ENCODE assay signal across 25 cellular contexts in the genomic region with DNA sequence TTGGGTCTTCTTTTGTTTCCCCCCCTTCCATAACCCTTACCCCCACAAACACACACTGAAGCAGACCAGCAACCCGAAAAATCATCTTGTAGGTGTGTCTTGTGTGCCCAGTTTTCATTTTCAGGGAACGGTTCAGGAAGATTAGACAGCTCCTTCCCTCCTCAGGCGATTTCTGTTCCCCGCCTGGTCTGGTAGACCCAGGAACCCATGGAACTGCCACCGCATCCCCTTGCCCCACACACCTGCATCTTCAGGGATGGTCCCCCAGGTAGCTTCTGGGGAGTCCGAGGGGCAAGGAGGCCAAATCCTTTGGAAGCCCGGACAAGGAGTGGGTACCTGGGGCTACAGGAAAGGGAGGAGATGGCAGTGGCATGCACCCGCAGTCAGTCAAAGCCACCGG. TPM values are rescaled to one million over a fixed set of nuclear protein-coding genes. Genes with fewer than 3 reads are reported as not detected.
A peak's percentile ranks its signal among the peaks of the same experiment; 100 is the strongest.
DNase-seq lines count a peak whose midpoint lies in the region; ATAC-seq and TF ChIP-seq lines count a peak whose summit lies in the region.
"Had no signal": no experiment of that assay in that cellular context is flagged by ENCODE, and none has a peak within 500 bp of the region (broad histone marks: within the 10 kb centered on the region; RNA-seq: fewer than 3 reads in every experiment).

No MANE protein-coding gene starts in this region.

- H3K36me3 Mint-ChIP-seq in natural killer cell treated with Interleukin-12 subunit alpha and Interleukin-12 subunit beta and Interleukin-15 and Interleukin-18, amount 100 ng/mL, for 72 hours, result peaks cover 4% of the 10 kb centered on the region
- H3K36me3 Mint-ChIP-seq in natural killer cell (no peaks in the 10 kb centered on the region), endodermal cell (ENCODE audit: low read depth) (no peaks in the 10 kb centered on the region)
- H3K36me3 Mint-ChIP-seq: CD4-positive, alpha-beta memory T cell had no signal

- no peak overlapping the region for H3K9ac ChIP-seq in endodermal cell (ENCODE audit: extremely low read depth, low read length, poor library complexity, severe bottlenecking)
- H3K9ac ChIP-seq: BLaER1, SK-N-SH had no signal

- peaks cover 49 to 60% of the 10 kb centered on the region in 2 donors for H3K27me3 Mint-ChIP-seq in natural killer cell treated with Interleukin-12 subunit alpha and Interleukin-12 subunit beta and Interleukin-15 and Interleukin-18, amount 100 ng/mL, for 72 hours
- H3K27me3 Mint-ChIP-seq in natural killer cell (ENCODE audit: low read depth in 2 of 2), result peaks cover 66 to 81% of the 10 kb centered on the region in 2 donors
- H3K27me3 Mint-ChIP-seq in endodermal cell (ENCODE audit: insufficient read depth), result peaks cover 97% of the 10 kb centered on the region

- peaks cover 26 to 28% of the 10 kb centered on the region in 2 donors for H3K4me1 Mint-ChIP-seq in natural killer cell treated with Interleukin-12 subunit alpha and Interleukin-12 subunit beta and Interleukin-15 and Interleukin-18, amount 100 ng/mL, for 72 hours (ENCODE audit: low read depth in 2 of 2)
- H3K4me1 Mint-ChIP-seq in natural killer cell (peaks cover 24 to 34% of the 10 kb centered on the region in 2 donors), endodermal cell (peaks cover 12% of the 10 kb centered on the region)

- no peaks in the 10 kb centered on the region for H3K36me3 ChIP-seq in endodermal cell (ENCODE audit: control insufficient read depth, insufficient read depth, low read length)
- H3K36me3 ChIP-seq: BLaER1 had no signal

- 14 to 16% methylated on average over 4 to 9 of the region's 9 CpGs for WGBS in endodermal cell (ENCODE audit: insufficient coverage in 1 of 2, insufficient read length in 1 of 2), 2 experiments

- DNase-seq in natural killer cell treated with Interleukin-12 subunit alpha and Interleukin-12 subunit beta and Interleukin-15 and Interleukin-18, amount 100 ng/mL, for 72 hours (ENCODE audit: low spot score), result no peak
- DNase-seq in natural killer cell, result no peak
- DNase-seq in endodermal cell, result peak; percentile 48
- peak; percentile 49 for DNase-seq in mesenteric fat pad (ENCODE audit: low spot score)
- no peak for DNase-seq in NAMALWA (ENCODE audit: low spot score)
- DNase-seq in middle frontal gyrus (ENCODE audit: extremely low spot score, low spot score), result no peak
- DNase-seq: CD4-positive, alpha-beta memory T cell; COR-L47; DMS53; HFFc6; Kasumi-1; NCI-H1105 treated with DMSO at 0.1 percent for 48 hours; NCI-H2029 treated with DMSO at 0.1 percent for 48 hours; NCI-H446 treated with DMSO at 0.1 percent for 48 hours; NCI-H526; NCI-H82; NK-92 treated with Interleukin-12 subunit alpha and Interleukin-12 subunit beta, amount 100 ng/mL, for 24 hours; PC-3; SK-N-SH had no signal

- peaks cover 100% of the 10 kb centered on the region for H3K27me3 ChIP-seq in endodermal cell (ENCODE audit: control insufficient read depth, insufficient read depth, low read length, poor library complexity, severe bottlenecking)

- no peaks in the 10 kb centered on the region for H3K4me1 ChIP-seq in endodermal cell (ENCODE audit: control insufficient read depth, insufficient read depth, low read length)

- no peak for ATAC-seq in natural killer cell treated with Interleukin-12 subunit alpha and Interleukin-12 subunit beta and Interleukin-15 and Interleukin-18, amount 100 ng/mL, for 72 hours
- ATAC-seq in natural killer cell (no peak), GM19035 (IDR thresholded peaks at IDR 0.05; ENCODE audit: unreplicated experiment) (no peak)
- ATAC-seq: GM12878, HepG2, PC-3 had no signal

- intact Hi-C loops in natural killer cell (cut with micrococcal nuclease), result no loop called here

- no peak overlapping the region for H3K4me3 ChIP-seq in endodermal cell (ENCODE audit: low read length)
- H3K4me3 ChIP-seq: BLaER1, GM12878, HAP-1 had no signal

- no peak overlapping the region for H3K27ac Mint-ChIP-seq in natural killer cell treated with Interleukin-12 subunit alpha and Interleukin-12 subunit beta and Interleukin-15 and Interleukin-18, amount 100 ng/mL, for 72 hours
- H3K27ac Mint-ChIP-seq in natural killer cell (no peak overlapping the region), endodermal cell (no peak overlapping the region)
- H3K27ac Mint-ChIP-seq: CD4-positive, alpha-beta memory T cell; HFFc6 had no signal

- no peak overlapping the region for H3K27ac ChIP-seq in endodermal cell (ENCODE audit: low read depth, low read length)
- H3K27ac ChIP-seq: BLaER1 had no signal

- H3K9me3 ChIP-seq in endodermal cell (ENCODE audit: control insufficient read depth, low read length), result no peaks in the 10 kb centered on the region
- H3K9me3 ChIP-seq: HAP-1, SK-N-SH had no signal

- H3K9me3 Mint-ChIP-seq in natural killer cell treated with Interleukin-12 subunit alpha and Interleukin-12 subunit beta and Interleukin-15 and Interleukin-18, amount 100 ng/mL, for 72 hours, result no peaks in the 10 kb centered on the region
- no peaks in the 10 kb centered on the region for H3K9me3 Mint-ChIP-seq in natural killer cell
- no peaks in the 10 kb centered on the region for H3K9me3 Mint-ChIP-seq in endodermal cell
- H3K9me3 Mint-ChIP-seq: CD4-positive, alpha-beta memory T cell; HFFc6 had no signal

- H3K4me3 Mint-ChIP-seq in natural killer cell treated with Interleukin-12 subunit alpha and Interleukin-12 subunit beta and Interleukin-15 and Interleukin-18, amount 100 ng/mL, for 72 hours, result peak overlapping the region; percentile 10
- H3K4me3 Mint-ChIP-seq in natural killer cell, result no peak overlapping the region
- no peak overlapping the region for H3K4me3 Mint-ChIP-seq in endodermal cell
- H3K4me3 Mint-ChIP-seq: CD4-positive, alpha-beta memory T cell; HFFc6 had no signal

- no peak for TF ChIP-seq CTCF in natural killer cell (IDR thresholded peaks at IDR 0.05)
- TF ChIP-seq CTCF in endodermal cell (conservative IDR thresholded peaks at IDR 0.05), result no peak

RNA-seq across cellular contexts. Expression of gene VAX2, which starts 5.1 kb away (rescaled TPM):
- 10 to 100 TPM in 1 of 2 donors, 1 to 10 TPM in 1; 8.4 to 15.8 TPM for total RNA-seq in natural killer cell treated with Interleukin-12 subunit alpha and Interleukin-12 subunit beta and Interleukin-15 and Interleukin-18, amount 100 ng/mL, for 72 hours
- total RNA-seq in natural killer cell (not detected), endodermal cell (under 1 TPM; 0.24 to 0.40 TPM), mesenteric fat pad (2.0 TPM)
- polyA plus RNA-seq in endodermal cell (2013, experiment 1 of 2), result 0.68 TPM
- 0.58 TPM for polyA plus RNA-seq in endodermal cell (2013, experiment 2 of 2)
- total RNA-seq: CD4-positive, alpha-beta memory T cell; GM12878; HT1080; PC-3 had no signal
- polyA plus RNA-seq: CD4-positive, alpha-beta memory T cell; GM12878 had no signal

RNA-seq across cellular contexts. Expression of gene ATP6V1B1, which starts 30.3 kb away (rescaled TPM):
- total RNA-seq in natural killer cell treated with Interleukin-12 subunit alpha and Interleukin-12 subunit beta and Interleukin-15 and Interleukin-18, amount 100 ng/mL, for 72 hours, result 1 to 10 TPM; 6.5 to 7.2 TPM
- total RNA-seq in natural killer cell (not detected), endodermal cell (not detected), mesenteric fat pad (2.4 TPM)
- polyA plus RNA-seq in endodermal cell (2013, experiment 1 of 2), result 1.1 TPM
- polyA plus RNA-seq in endodermal cell (2013, experiment 2 of 2), result 0.79 TPM
- total RNA-seq: CD4-positive, alpha-beta memory T cell; GM12878; HT1080; PC-3 had no signal
- polyA plus RNA-seq: CD4-positive, alpha-beta memory T cell; GM12878 had no signal

Comparison
In these comparisons a context has a peak if more than half of its experiments do, and no peak if none do; other contexts are left out.
1. DNase-seq: peak in endodermal cell (single experiment) and mesenteric fat pad (single experiment); none in natural killer cell treated with Interleukin-12 subunit alpha and Interleukin-12 subunit beta and Interleukin-15 and Interleukin-18, amount 100 ng/mL, for 72 hours (single experiment), natural killer cell (single experiment), NAMALWA (single experiment) and middle frontal gyrus (single experiment).